18 cellular contexts compared by ENCODE assay signal in genomic region chr1:68308034-68308433, GRCh38.
DNase-seq lines count a peak whose midpoint lies in the region; ATAC-seq and TF ChIP-seq lines count a peak whose summit lies in the region.
"Had no signal": no experiment of that assay in that cellular context is flagged by ENCODE, and none has a peak within 500 bp of the region (broad histone marks: within the 10 kb centered on the region; RNA-seq: fewer than 3 reads in every experiment).

No MANE protein-coding gene starts in this region.

- H3K36me3 ChIP-seq in cardiac muscle cell (no peaks in the 10 kb centered on the region), right atrium auricular region (no peaks in the 10 kb centered on the region), muscle layer of colon (ENCODE audit: insufficient read depth, low read length) (no peaks in the 10 kb centered on the region), upper lobe of right lung (no peaks in the 10 kb centered on the region)

- H3K9me3 ChIP-seq in cardiac muscle cell (ENCODE audit: low read depth) = no peaks in the 10 kb centered on the region
- H3K9me3 ChIP-seq in right atrium auricular region = no peaks in the 10 kb centered on the region
- no peaks in the 10 kb centered on the region for H3K9me3 ChIP-seq in muscle layer of colon (ENCODE audit: low read length)
- no peaks in the 10 kb centered on the region for H3K9me3 ChIP-seq in upper lobe of right lung

- intact Hi-C loops in upper lobe of right lung (cut with DNase I) = no loop called here

- H3K27ac ChIP-seq in cardiac muscle cell (peak overlapping the region; percentile 47), right atrium auricular region (no peak overlapping the region), muscle layer of colon (ENCODE audit: low read depth, low read length) (peak overlapping the region; percentile 50), upper lobe of right lung (no peak overlapping the region)

- DNase-seq in cardiac muscle cell (ENCODE audit: low read depth in 1 of 2, low spot score in 1 of 2) = peak in 1 of 2 donors; percentile 23
- no peak for DNase-seq in right atrium auricular region (ENCODE audit: low spot score)
- DNase-seq in OCI-M1 (lab: John Stamatoyannopoulos, UW) = peak; percentile 24
- DNase-seq in upper lobe of right lung = no peak
- DNase-seq in SHP77 treated with DMSO at 0.1 percent for 48 hours (lab: John Stamatoyannopoulos, UW) = no peak
- DNase-seq: activated B cell treated with CpG ODN at 0.5 μM for 24 hours; activated CD4-positive, alpha-beta T cell treated with anti-CD3 and anti-CD28 coated beads, Interleukin-2, amount 50 U/mL, for 4 hours; CD4-positive, alpha-beta memory T cell; DMS 273 treated with DMSO at 0.1 percent for 48 hours; GDM1; H9; NCI-H1694 treated with DMSO at 0.1 percent for 48 hours; NCI-H526; stimulated activated CD4-positive, alpha-beta T cell treated with anti-CD3 and anti-CD28 coated beads, Interleukin-1b, Interleukin-23, amount 100 ng/mL, for 48 hours; T1000 had no signal

- H3K4me3 ChIP-seq in cardiac muscle cell (no peak overlapping the region), right atrium auricular region (no peak overlapping the region), muscle layer of colon (ENCODE audit: low read depth in 1 of 2, low read length in 2 of 2) (no peak overlapping the region), upper lobe of right lung (no peak overlapping the region)

- no peak for TF ChIP-seq CTCF in cardiac muscle cell (IDR thresholded peaks at IDR 0.05; ENCODE audit: low read depth, low read length)
- TF ChIP-seq CTCF in right atrium auricular region (IDR thresholded peaks at IDR 0.05) = no peak
- no peak for TF ChIP-seq CTCF in upper lobe of right lung (IDR thresholded peaks at IDR 0.05)

- no peak overlapping the region for H3K9ac ChIP-seq in muscle layer of colon (ENCODE audit: low read length)

- ATAC-seq in upper lobe of right lung (peak; percentile 58), HG02840 (IDR thresholded peaks at IDR 0.05; ENCODE audit: low FRiP score, unreplicated experiment) (no peak)
- ATAC-seq: HepG2 had no signal

- no peaks in the 10 kb centered on the region for H3K27me3 ChIP-seq in cardiac muscle cell
- H3K27me3 ChIP-seq in right atrium auricular region = no peaks in the 10 kb centered on the region
- H3K27me3 ChIP-seq in muscle layer of colon (ENCODE audit: control insufficient read depth in 1 of 2, insufficient read depth in 2 of 2, low read length in 2 of 2) = no peaks in the 10 kb centered on the region
- no peaks in the 10 kb centered on the region for H3K27me3 ChIP-seq in upper lobe of right lung

- H3K4me1 ChIP-seq in cardiac muscle cell (ENCODE audit: low read depth) (peaks cover 28% of the 10 kb centered on the region), right atrium auricular region (no peaks in the 10 kb centered on the region), muscle layer of colon (ENCODE audit: insufficient read depth, low read length) (peaks cover 22% of the 10 kb centered on the region), upper lobe of right lung (no peaks in the 10 kb centered on the region)

Comparison
In these comparisons a context has a peak if more than half of its experiments do, and no peak if none do; other contexts are left out.
1. H3K27ac ChIP-seq: peak in cardiac muscle cell (single experiment) and muscle layer of colon (single experiment); none in right atrium auricular region (0 of 2) and upper lobe of right lung (single experiment).